ENCODE assay signal across 11 cellular contexts in genomic region chr6:158667360-158667981, GRCh38. TPM values are rescaled to one million over a fixed set of nuclear protein-coding genes. Genes with fewer than 3 reads are reported as not detected.
DNase-seq lines count a peak whose midpoint lies in the region; ATAC-seq and TF ChIP-seq lines count a peak whose summit lies in the region.
"Had no signal": no experiment of that assay in that cellular context is flagged by ENCODE, and none has a peak within 500 bp of the region (broad histone marks: within the 10 kb centered on the region; RNA-seq: fewer than 3 reads in every experiment).

No MANE protein-coding gene starts in this region.

- H3K4me3 ChIP-seq in breast epithelium (no peak overlapping the region), thyroid gland (replicated peaks in 1 of 3) (no peak overlapping the region)
- H3K4me3 ChIP-seq: SJCRH30 had no signal

- H3K36me3 Mint-ChIP-seq in activated naive CD8-positive, alpha-beta T cell treated with anti-CD3 and anti-CD28 coated beads, Interleukin-2, amount 50 U/mL, for 24 hours (ENCODE audit: low read depth) = peaks cover 81% of the 10 kb centered on the region
- H3K36me3 Mint-ChIP-seq in activated naive CD8-positive, alpha-beta T cell treated with anti-CD3 and anti-CD28 coated beads for 36 hours = peaks cover 53% of the 10 kb centered on the region
- H3K36me3 Mint-ChIP-seq in natural killer cell treated with Interleukin-12 subunit alpha and Interleukin-12 subunit beta and Interleukin-15 and Interleukin-18, amount 100 ng/mL, for 72 hours = peaks cover 32% of the 10 kb centered on the region

- H3K27ac ChIP-seq in breast epithelium (peak overlapping the region; percentile 55 to 85), thyroid gland (peak overlapping the region; percentile 87 to 92 (median 90))
- H3K27ac ChIP-seq: SJCRH30 had no signal

- H3K36me3 ChIP-seq in breast epithelium = no peaks in the 10 kb centered on the region
- H3K36me3 ChIP-seq in thyroid gland = no peaks in the 10 kb centered on the region
- H3K36me3 ChIP-seq: SJCRH30 had no signal

- no peaks in the 10 kb centered on the region for H3K9me3 Mint-ChIP-seq in activated naive CD8-positive, alpha-beta T cell treated with anti-CD3 and anti-CD28 coated beads, Interleukin-2, amount 50 U/mL, for 24 hours
- H3K9me3 Mint-ChIP-seq in activated naive CD8-positive, alpha-beta T cell treated with anti-CD3 and anti-CD28 coated beads for 36 hours = no peaks in the 10 kb centered on the region
- no peaks in the 10 kb centered on the region for H3K9me3 Mint-ChIP-seq in natural killer cell treated with Interleukin-12 subunit alpha and Interleukin-12 subunit beta and Interleukin-15 and Interleukin-18, amount 100 ng/mL, for 72 hours
- H3K9me3 Mint-ChIP-seq: activated naive CD4-positive, alpha-beta T cell treated with anti-CD3 and anti-CD28 coated beads, Interleukin-2, amount 10 ng/mL, durations not matched to agents 7 days and 5 days had no signal

- H3K9me3 ChIP-seq in breast epithelium (no peaks in the 10 kb centered on the region), thyroid gland (no peaks in the 10 kb centered on the region)
- H3K9me3 ChIP-seq: SJCRH30 had no signal

- 66 to 68% methylated on average over 8 of the region's 8 CpGs for WGBS in thyroid gland, 2 donors

- H3K27ac Mint-ChIP-seq in activated naive CD8-positive, alpha-beta T cell treated with anti-CD3 and anti-CD28 coated beads, Interleukin-2, amount 50 U/mL, for 24 hours = peak overlapping the region; percentile 20
- H3K27ac Mint-ChIP-seq in activated naive CD8-positive, alpha-beta T cell treated with anti-CD3 and anti-CD28 coated beads for 36 hours = no peak overlapping the region
- peak overlapping the region; percentile 76 to 92 for H3K27ac Mint-ChIP-seq in natural killer cell treated with Interleukin-12 subunit alpha and Interleukin-12 subunit beta and Interleukin-15 and Interleukin-18, amount 100 ng/mL, for 72 hours
- H3K27ac Mint-ChIP-seq: activated naive CD4-positive, alpha-beta T cell treated with anti-CD3 and anti-CD28 coated beads, Interleukin-2, amount 10 ng/mL, durations not matched to agents 7 days and 5 days had no signal

- H3K27me3 Mint-ChIP-seq in activated naive CD8-positive, alpha-beta T cell treated with anti-CD3 and anti-CD28 coated beads, Interleukin-2, amount 50 U/mL, for 24 hours = no peaks in the 10 kb centered on the region
- no peaks in the 10 kb centered on the region for H3K27me3 Mint-ChIP-seq in activated naive CD8-positive, alpha-beta T cell treated with anti-CD3 and anti-CD28 coated beads for 36 hours
- H3K27me3 Mint-ChIP-seq in natural killer cell treated with Interleukin-12 subunit alpha and Interleukin-12 subunit beta and Interleukin-15 and Interleukin-18, amount 100 ng/mL, for 72 hours = no peaks in the 10 kb centered on the region
- H3K27me3 Mint-ChIP-seq: activated naive CD4-positive, alpha-beta T cell treated with anti-CD3 and anti-CD28 coated beads, Interleukin-2, amount 10 ng/mL, durations not matched to agents 7 days and 5 days had no signal

- no peak for ATAC-seq in activated naive CD8-positive, alpha-beta T cell treated with anti-CD3 and anti-CD28 coated beads, Interleukin-2, amount 50 U/mL, for 24 hours
- ATAC-seq in natural killer cell treated with Interleukin-12 subunit alpha and Interleukin-12 subunit beta and Interleukin-15 and Interleukin-18, amount 100 ng/mL, for 72 hours = no peak

- no peak for TF ChIP-seq CTCF in breast epithelium (IDR thresholded peaks at IDR 0.05)
- TF ChIP-seq CTCF in thyroid gland (IDR thresholded peaks at IDR 0.05) = no peak

- TF ChIP-seq POLR2A in breast epithelium (IDR thresholded peaks at IDR 0.05) (no peak), thyroid gland (IDR thresholded peaks at IDR 0.05) (no peak)

- DNase-seq in activated naive CD8-positive, alpha-beta T cell treated with anti-CD3 and anti-CD28 coated beads, Interleukin-2, amount 50 U/mL, for 24 hours = no peak
- no peak for DNase-seq in activated naive CD8-positive, alpha-beta T cell treated with anti-CD3 and anti-CD28 coated beads for 36 hours
- DNase-seq in breast epithelium (ENCODE audit: low spot score in 2 of 2) (no peak), thyroid gland (no peak), islet precursor cell (no peak), DMS53 (lab: John Stamatoyannopoulos, UW) (no peak), NAMALWA (ENCODE audit: low spot score) (no peak)
- DNase-seq in natural killer cell treated with Interleukin-12 subunit alpha and Interleukin-12 subunit beta and Interleukin-15 and Interleukin-18, amount 100 ng/mL, for 72 hours (ENCODE audit: low spot score) = no peak
- DNase-seq: activated naive CD4-positive, alpha-beta T cell treated with anti-CD3 and anti-CD28 coated beads, Interleukin-2, amount 10 ng/mL, durations not matched to agents 7 days and 5 days; NCI-H1930; SJCRH30 had no signal

- intact Hi-C loops in breast epithelium (cut with DNase I; ENCODE audit: low total_unique reads) = no loop called here
- intact Hi-C loops in thyroid gland (cut with DNase I) = no loop called here

- peaks cover 19% of the 10 kb centered on the region for H3K4me1 Mint-ChIP-seq in activated naive CD8-positive, alpha-beta T cell treated with anti-CD3 and anti-CD28 coated beads, Interleukin-2, amount 50 U/mL, for 24 hours
- H3K4me1 Mint-ChIP-seq in activated naive CD8-positive, alpha-beta T cell treated with anti-CD3 and anti-CD28 coated beads for 36 hours = peaks cover 15% of the 10 kb centered on the region
- H3K4me1 Mint-ChIP-seq in natural killer cell treated with Interleukin-12 subunit alpha and Interleukin-12 subunit beta and Interleukin-15 and Interleukin-18, amount 100 ng/mL, for 72 hours (ENCODE audit: low read depth in 2 of 2) = peaks cover 28 to 41% of the 10 kb centered on the region in 2 donors

- H3K27me3 ChIP-seq in breast epithelium (no peaks in the 10 kb centered on the region), thyroid gland (no peaks in the 10 kb centered on the region)
- H3K27me3 ChIP-seq: SJCRH30 had no signal

- H3K4me1 ChIP-seq in breast epithelium = no peaks in the 10 kb centered on the region
- peaks cover 86 to 93% of the 10 kb centered on the region in 2 donors for H3K4me1 ChIP-seq in thyroid gland

- no peak overlapping the region for H3K4me3 Mint-ChIP-seq in activated naive CD8-positive, alpha-beta T cell treated with anti-CD3 and anti-CD28 coated beads, Interleukin-2, amount 50 U/mL, for 24 hours
- H3K4me3 Mint-ChIP-seq in activated naive CD8-positive, alpha-beta T cell treated with anti-CD3 and anti-CD28 coated beads for 36 hours = no peak overlapping the region
- H3K4me3 Mint-ChIP-seq in natural killer cell treated with Interleukin-12 subunit alpha and Interleukin-12 subunit beta and Interleukin-15 and Interleukin-18, amount 100 ng/mL, for 72 hours = peak overlapping the region; percentile 52
- H3K4me3 Mint-ChIP-seq: activated naive CD4-positive, alpha-beta T cell treated with anti-CD3 and anti-CD28 coated beads, Interleukin-2, amount 10 ng/mL, durations not matched to agents 7 days and 5 days had no signal

RNA-seq across cellular contexts. Expression of gene SYTL3, which starts 17.6 kb away (rescaled TPM):
- 100 to 1,000 TPM in 1 of 2 experiments, 10 to 100 TPM in 1; 97.8 to 101 TPM for total RNA-seq in activated naive CD8-positive, alpha-beta T cell treated with anti-CD3 and anti-CD28 coated beads for 36 hours
- total RNA-seq in breast epithelium = 1 to 10 TPM; 5.2 to 8.0 (median 7.5) TPM
- 100 to 1,000 TPM; 199 to 246 TPM for total RNA-seq in natural killer cell treated with Interleukin-12 subunit alpha and Interleukin-12 subunit beta and Interleukin-15 and Interleukin-18, amount 100 ng/mL, for 72 hours
- 10 to 100 TPM; 16.9 to 33.0 (median 24.4) TPM for total RNA-seq in thyroid gland

RNA-seq across cellular contexts. Expression of gene DYNLT1, which starts 22.9 kb away (rescaled TPM):
- 10 to 100 TPM; 70.9 to 74.2 TPM for total RNA-seq in activated naive CD8-positive, alpha-beta T cell treated with anti-CD3 and anti-CD28 coated beads for 36 hours
- total RNA-seq in breast epithelium (10 to 100 TPM; 48.2 to 76.1 (median 73.4) TPM), thyroid gland (100 to 1,000 TPM in 2 of 4 donors, 10 to 100 TPM in 2; 76.6 to 113 (median 93.4) TPM)
- 100 to 1,000 TPM; 117 to 157 TPM for total RNA-seq in natural killer cell treated with Interleukin-12 subunit alpha and Interleukin-12 subunit beta and Interleukin-15 and Interleukin-18, amount 100 ng/mL, for 72 hours
